8 cellular contexts compared by ENCODE assay signal in the genomic region with DNA sequence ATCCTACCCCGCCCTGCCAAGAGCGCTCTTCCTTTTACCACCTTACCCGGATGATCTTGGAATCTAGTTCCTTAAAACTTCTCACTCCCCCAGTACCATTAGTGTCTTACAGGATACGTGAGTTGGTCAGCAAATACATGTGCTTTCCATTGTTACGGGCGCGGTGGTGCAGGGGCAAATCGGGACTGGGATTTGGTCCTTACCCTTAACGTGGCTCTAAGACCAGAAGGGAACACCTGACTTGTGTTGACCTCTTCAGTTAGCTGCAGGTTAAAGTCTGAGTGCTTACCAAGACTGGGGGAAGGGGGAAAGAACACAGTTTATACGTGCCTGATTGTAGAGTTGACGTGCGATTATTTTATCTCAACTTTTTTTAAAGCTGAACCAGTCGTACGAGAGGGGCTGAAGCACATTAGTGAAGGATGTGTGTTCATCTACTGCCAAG. TPM values are rescaled to one million over a fixed set of nuclear protein-coding genes. Genes with fewer than 3 reads are reported as not detected.
DNase-seq lines count a peak whose midpoint lies in the region; ATAC-seq and TF ChIP-seq lines count a peak whose summit lies in the region.

No MANE protein-coding gene starts in this region.

- 0 out of 2 replicates have a peak, but pooled peaks cover under 1% of the 10 kb centered on the region for H3K9me1 ChIP-seq in IMR-90 (ENCODE audit: insufficient read depth, low read length)

- no peak for TF ChIP-seq EP300 in transverse colon (IDR thresholded peaks at IDR 0.05; ENCODE audit: low read depth)

- TF ChIP-seq CTCF in IMR-90 (conservative IDR thresholded peaks at IDR 0.05; ENCODE audit: low read depth, low read length) (no peak), adrenal gland (IDR thresholded peaks at IDR 0.05) (no peak), left lung (IDR thresholded peaks at IDR 0.05) (no peak), transverse colon (IDR thresholded peaks at IDR 0.05) (no peak)

- H3K36me3 Mint-ChIP-seq in CD4-positive, alpha-beta memory T cell: peaks cover 18 to 43% of the 10 kb centered on the region in 2 donors

- H3K79me1 ChIP-seq in IMR-90 (ENCODE audit: low read depth in 1 of 2, low read length in 2 of 2): peaks cover 9 to 69% of the 10 kb centered on the region in 2 experiments; a peak in 3 of 4 replicates

- POLR2A ChIA-PET in CD4-positive, alpha-beta memory T cell (lab: Charles Lee; ENCODE audit: partially characterized antibody): interaction anchor here (0.6 to 5.6 kb wide), 9 partner anchors 9 to 1606 kb away, joined by 3 to 78 read pairs (median 4); partner anchors contain the start of genes C17orf100, CTC1, MED31 and NUP88
- POLR2A ChIA-PET in IMR-90 (lab: Charles Lee; ENCODE audit: unreplicated experiment): interaction anchor here (0.5 kb wide), 1 partner anchor 87 kb away, joined by 5 read pairs; no protein-coding TSS in a partner anchor

- peak overlapping the region; percentile 100 for H2AFZ ChIP-seq in IMR-90 (replicated peaks; ENCODE audit: low read length, poor library complexity)

- peak in 2 of 5 donors; percentile 18 to 21 for DNase-seq in CD4-positive, alpha-beta memory T cell
- DNase-seq in IMR-90 (no peak), adrenal gland (no peak), left lung (no peak), transverse colon (no peak)
- no peak for DNase-seq in stimulated activated CD4-positive, alpha-beta T cell treated with anti-CD3 and anti-CD28 coated beads, Interleukin-2, amount 100 ng/mL, for 24 hours

- CTCF ChIA-PET in CD4-positive, alpha-beta memory T cell (lab: Charles Lee; ENCODE audit: partially characterized antibody): interaction anchor here (0.9 to 1.9 kb wide), 3 partner anchors 10 to 25 kb away, joined by 3 to 9 read pairs (median 3); partner anchors contain the start of genes C17orf100 and MED31
- CTCF ChIA-PET in IMR-90 (lab: Yijun Ruan, JAX): no interaction called here

- H3K9me3 ChIP-seq in CD4-positive, alpha-beta memory T cell (ENCODE audit: control insufficient read depth in 1 of 2, low read length in 2 of 2): no peaks in the 10 kb centered on the region
- H3K9me3 ChIP-seq in IMR-90 (ENCODE audit: control insufficient read depth, insufficient read depth, low read length) (no peaks in the 10 kb centered on the region), adrenal gland (replicated peaks in 1 of 3) (no peaks in the 10 kb centered on the region), left lung (no peaks in the 10 kb centered on the region), transverse colon (no peaks in the 10 kb centered on the region)

- TF ChIP-seq POLR2A in IMR-90 (IDR thresholded peaks at IDR 0.05; ENCODE audit: low read depth, low read length) (no peak), adrenal gland (IDR thresholded peaks at IDR 0.05) (no peak), transverse colon (IDR thresholded peaks at IDR 0.05) (no peak)

- H3K23ac ChIP-seq in IMR-90 (ENCODE audit: low read depth, low read length): peak overlapping the region; percentile 92

- peak overlapping the region; percentile 77 to 99; a peak in 3 of 4 replicates for H4K8ac ChIP-seq in IMR-90 (ENCODE audit: low read depth in 2 of 2, low read length in 2 of 2)

- H3K18ac ChIP-seq in IMR-90 (ENCODE audit: low read depth, low read length): no peak overlapping the region

- peak overlapping the region; percentile 54 for H4K91ac ChIP-seq in IMR-90 (ENCODE audit: insufficient read depth, low read depth, low read length)

- peak overlapping the region; percentile 72 for H3K56ac ChIP-seq in IMR-90 (ENCODE audit: extremely low read depth, insufficient read depth, low read length)

- H3K4me3 Mint-ChIP-seq in CD4-positive, alpha-beta memory T cell: peak overlapping the region; percentile 95 to 98 (median 96)

- H2AK5ac ChIP-seq in IMR-90 (ENCODE audit: low read depth, low read length): peak overlapping the region; percentile 91

- peak overlapping the region; percentile 96 to 99 (median 98) for H3K27ac Mint-ChIP-seq in CD4-positive, alpha-beta memory T cell

- peak overlapping the region; percentile 11; the same call in 1 of the 2 replicates for H2BK120ac ChIP-seq in IMR-90 (ENCODE audit: low read depth, low read length)

- no peak overlapping the region for H2BK15ac ChIP-seq in IMR-90 (ENCODE audit: low read depth, low read length)

- peak overlapping the region; percentile 79 for H2BK5ac ChIP-seq in IMR-90 (ENCODE audit: low read depth, low read length, poor library complexity, severe bottlenecking)

- H3K27me3 ChIP-seq in CD4-positive, alpha-beta memory T cell (ENCODE audit: insufficient read depth, low read length): no peaks in the 10 kb centered on the region
- no peaks in the 10 kb centered on the region for H3K27me3 ChIP-seq in IMR-90 (ENCODE audit: control insufficient read depth, insufficient read depth, low read length)
- no peaks in the 10 kb centered on the region for H3K27me3 ChIP-seq in adrenal gland
- H3K27me3 ChIP-seq in left lung: no peaks in the 10 kb centered on the region
- no peaks in the 10 kb centered on the region for H3K27me3 ChIP-seq in transverse colon

- H3K4me2 ChIP-seq in IMR-90 (ENCODE audit: low read depth, low read length): peak overlapping the region; percentile 99

- in situ Hi-C loops in IMR-90 (cut with MboI; ENCODE audit: low sequenced_read_pairs) (loop anchor here (10.0 kb wide), 1 partner anchor 167 kb away; no protein-coding TSS in a partner anchor), transverse colon (cut with MboI; ENCODE audit: low pct_ligation_motif_present in 1 of 4, low pct_unique_long_range_greater_than_20kb in 1 of 4, low sequenced_read_pairs in 3 of 4) (loop anchor here (25.0 kb wide), 2 partner anchors 179 to 371 kb away; partner anchors contain the start of genes BCL6B (in 1 of the 4) and RNASEK (in 1 of the 4))

- peaks cover 2% of the 10 kb centered on the region; the same call in 1 of the 2 replicates for H4K20me1 ChIP-seq in IMR-90 (ENCODE audit: insufficient read depth, low read length)

- H3K4me1 ChIP-seq in CD4-positive, alpha-beta memory T cell (ENCODE audit: insufficient read depth, low read length): peaks cover 40% of the 10 kb centered on the region
- H3K4me1 ChIP-seq in IMR-90 (ENCODE audit: control insufficient read depth, insufficient read depth, low read length) (peaks cover 9% of the 10 kb centered on the region), adrenal gland (replicated peaks in 1 of 2) (peaks cover 13 to 23% of the 10 kb centered on the region in 2 donors), left lung (peaks cover 4 to 30% of the 10 kb centered on the region in 2 donors), transverse colon (peaks cover 20 to 33% (median 27%) of the 10 kb centered on the region in 4 donors)

- dilution Hi-C loops in IMR-90 (cut with HindIII; ENCODE audit: low sequenced_read_pairs, unreplicated experiment): no loop called here

- H3K9ac ChIP-seq in IMR-90 (ENCODE audit: low read depth, low read length): peak overlapping the region; percentile 86

- no CpG with 5 or more reads among the region's 14 CpGs for WGBS in IMR-90 (ENCODE audit: extremely low coverage in 2 of 2, insufficient read length in 1 of 2), 2 experiments
- 4 to 5% (median 4%) methylated on average over 13 to 14 of the region's 14 CpGs for WGBS in adrenal gland, 4 donors
- 2 to 13% methylated on average over 4 to 14 of the region's 14 CpGs for WGBS in transverse colon (ENCODE audit: low coverage in 1 of 2), 2 donors

- H3K4me1 Mint-ChIP-seq in CD4-positive, alpha-beta memory T cell: peaks cover 20 to 72% (median 45%) of the 10 kb centered on the region in 4 donors

- ATAC-seq in IMR-90 (ENCODE audit: low read depth) (no peak), left lung (peak; percentile 56), HG02678 (IDR thresholded peaks at IDR 0.05; ENCODE audit: unreplicated experiment) (no peak), HG02852 (IDR thresholded peaks at IDR 0.05; ENCODE audit: unreplicated experiment) (no peak)

- no peaks in the 10 kb centered on the region for H3K9me3 Mint-ChIP-seq in CD4-positive, alpha-beta memory T cell

- intact Hi-C loops in CD4-positive, alpha-beta memory T cell (cut with micrococcal nuclease): loop anchor here (2.0 to 10.0 kb wide), 3 partner anchors 113 to 1057 kb away; partner anchors contain the start of genes NLRP1 and XAF1
- intact Hi-C loops in IMR-90 (cut with micrococcal nuclease): loop anchor here (5.0 kb wide), 1 partner anchor 199 kb away; the partner anchor contains the start of gene PIMREG
- intact Hi-C loops in adrenal gland (cut with DNase I): no loop called here
- intact Hi-C loops in left lung (cut with DNase I): no loop called here
- intact Hi-C loops in transverse colon (cut with DNase I; ENCODE audit: low total_unique reads): no loop called here

- peak overlapping the region; percentile 95 for H2AK9ac ChIP-seq in IMR-90 (replicated peaks; ENCODE audit: low read depth, low read length, poor library complexity)

- BruUV-seq in IMR-90 (replicated peaks; lab: Mats Ljungman, UMichigan): TSS peak; percentile 63

- peaks cover 12% of the 10 kb centered on the region for H3K36me3 ChIP-seq in CD4-positive, alpha-beta memory T cell (ENCODE audit: insufficient read depth, low read length)
- H3K36me3 ChIP-seq in IMR-90 (ENCODE audit: control insufficient read depth, insufficient read depth, low read length) (peaks cover 5% of the 10 kb centered on the region), adrenal gland (replicated peaks in 1 of 2) (peaks cover 0 to 21% of the 10 kb centered on the region in 2 donors), left lung (peaks cover 0 to 34% of the 10 kb centered on the region in 2 donors), transverse colon (peaks cover 0 to 5% (median 0%) of the 10 kb centered on the region in 4 donors)

- no peaks in the 10 kb centered on the region for H3K27me3 Mint-ChIP-seq in CD4-positive, alpha-beta memory T cell

- peak overlapping the region; percentile 74 to 94 for H3K4me3 ChIP-seq in CD4-positive, alpha-beta memory T cell (ENCODE audit: low read length in 2 of 2)
- H3K4me3 ChIP-seq in IMR-90 (ENCODE audit: insufficient read depth, low read depth, low read length) (peak overlapping the region; percentile 81), adrenal gland (peak overlapping the region; percentile 60 to 91 (median 86)), left lung (peak overlapping the region; percentile 77 to 85), transverse colon (peak overlapping the region; percentile 73 to 92 (median 78))

- H4K5ac ChIP-seq in IMR-90 (ENCODE audit: low read depth, low read length): peak overlapping the region; percentile 29; the same call in 1 of the 2 replicates

- peak overlapping the region; percentile 81 for H3K27ac ChIP-seq in CD4-positive, alpha-beta memory T cell (ENCODE audit: low read depth, low read length)
- H3K27ac ChIP-seq in IMR-90 (ENCODE audit: insufficient read depth, low read length) (peak overlapping the region; percentile 88), adrenal gland (peak overlapping the region in 4 of 5 donors; percentile 71 to 95 (median 75)), left lung (peak overlapping the region; percentile 83 to 90), transverse colon (peak overlapping the region; percentile 85 to 94 (median 92))

- peak overlapping the region; percentile 87 for H3K4ac ChIP-seq in IMR-90 (ENCODE audit: low read depth, low read length)

- no peak for TF ChIP-seq RAD21 in IMR-90 (IDR thresholded peaks at IDR 0.05; ENCODE audit: low read length)

- peak overlapping the region; percentile 89 for H3K14ac ChIP-seq in IMR-90 (replicated peaks; ENCODE audit: low read depth, low read length)

- H2BK20ac ChIP-seq in IMR-90 (ENCODE audit: low read depth, low read length): no peak overlapping the region

RNA-seq across cellular contexts. Expression of gene TXNDC17, which starts 0.5 kb away (rescaled TPM):
- 10 to 100 TPM; 17.0 to 27.1 TPM for total RNA-seq in CD4-positive, alpha-beta memory T cell
- polyA plus RNA-seq in CD4-positive, alpha-beta memory T cell: 100 to 1,000 TPM in 1 of 2 donors, 10 to 100 TPM in 1; 74.7 to 122 TPM
- total RNA-seq in IMR-90 (2012; rRNA removed): 45.0 and 174 TPM in 2 replicates
- polyA plus RNA-seq in IMR-90 (2012; rRNA removed): 494 and 518 TPM in 2 replicates
- polyA plus RNA-seq in IMR-90 (2012; cell fraction: cytosol; rRNA removed): 496 and 532 TPM in 2 replicates
- 127 and 204 TPM in 2 replicates for polyA plus RNA-seq in IMR-90 (2012; cell fraction: nucleus; rRNA removed; ENCODE audit: low replicate concordance)
- total RNA-seq in adrenal gland: 100 to 1,000 TPM in 5 of 8 donors, 10 to 100 TPM in 3; 64.6 to 224 (median 126) TPM
- polyA plus RNA-seq in adrenal gland: 100 to 1,000 TPM; 114 to 223 (median 122) TPM
- total RNA-seq in left lung: 100 to 1,000 TPM in 1 of 2 donors, 10 to 100 TPM in 1; 93.1 to 102 TPM
- 100 to 1,000 TPM in 3 of 4 donors, 10 to 100 TPM in 1; 60.2 to 439 (median 238) TPM for total RNA-seq in transverse colon

RNA-seq across cellular contexts. Expression of gene KIAA0753, which starts 0.9 kb away (rescaled TPM):
- total RNA-seq in CD4-positive, alpha-beta memory T cell: 10 to 100 TPM; 15.6 to 18.6 TPM
- polyA plus RNA-seq in CD4-positive, alpha-beta memory T cell: 1 to 10 TPM; 1.8 to 3.4 TPM
- total RNA-seq in IMR-90 (2012; rRNA removed) (17.6 and 18.3 TPM in 2 replicates), adrenal gland (10 to 100 TPM in 7 of 8 donors, 1 to 10 TPM in 1; 5.1 to 17.0 (median 13.1) TPM), left lung (10 to 100 TPM; 15.8 to 18.6 TPM), transverse colon (10 to 100 TPM in 3 of 4 donors, 1 to 10 TPM in 1; 9.8 to 41.1 (median 16.9) TPM)
- polyA plus RNA-seq in IMR-90 (2012; rRNA removed) (6.8 and 10.2 TPM in 2 replicates), adrenal gland (10 to 100 TPM in 2 of 3 donors, 1 to 10 TPM in 1; 8.4 to 13.3 (median 12.8) TPM)
- polyA plus RNA-seq in IMR-90 (2012; cell fraction: cytosol; rRNA removed): 1.7 and 3.5 TPM in 2 replicates
- 6.1 and 34.4 TPM in 2 replicates for polyA plus RNA-seq in IMR-90 (2012; cell fraction: nucleus; rRNA removed; ENCODE audit: low replicate concordance)

RNA-seq across cellular contexts. Expression of gene MED31, which starts 10.0 kb away (rescaled TPM):
- 10 to 100 TPM; 30.8 to 35.8 TPM for total RNA-seq in CD4-positive, alpha-beta memory T cell
- polyA plus RNA-seq in CD4-positive, alpha-beta memory T cell: 10 to 100 TPM; 25.6 to 44.7 TPM
- total RNA-seq in IMR-90 (2012; rRNA removed): 5.6 and 8.1 TPM in 2 replicates
- polyA plus RNA-seq in IMR-90 (2012; rRNA removed): 11.6 and 13.9 TPM in 2 replicates
- polyA plus RNA-seq in IMR-90 (2012; cell fraction: cytosol; rRNA removed): 2.4 and 9.5 TPM in 2 replicates
- polyA plus RNA-seq in IMR-90 (2012; cell fraction: nucleus; rRNA removed; ENCODE audit: low replicate concordance): 0.83 and 9.7 TPM in 2 replicates
- total RNA-seq in adrenal gland: 10 to 100 TPM in 6 of 8 donors, 1 to 10 TPM in 2; 8.0 to 30.7 (median 19.6) TPM
- 10 to 100 TPM; 17.5 to 57.3 (median 19.0) TPM for polyA plus RNA-seq in adrenal gland
- 10 to 100 TPM; 19.1 to 26.8 TPM for total RNA-seq in left lung
- 10 to 100 TPM in 1 of 4 donors, 1 to 10 TPM in 3; 1.2 to 36.3 (median 5.9) TPM for total RNA-seq in transverse colon

RNA-seq across cellular contexts. Expression of gene C17orf100, which starts 10.2 kb away (rescaled TPM):
- total RNA-seq in CD4-positive, alpha-beta memory T cell: 1 to 10 TPM; 4.0 to 4.3 TPM
- 1 to 10 TPM; 4.3 to 4.7 TPM for polyA plus RNA-seq in CD4-positive, alpha-beta memory T cell
- 0.18 and 0.28 TPM in 2 replicates for total RNA-seq in IMR-90 (2012; rRNA removed)
- 1.8 and 2.9 TPM in 2 replicates for polyA plus RNA-seq in IMR-90 (2012; rRNA removed)
- 1.8 and 2.8 TPM in 2 replicates for polyA plus RNA-seq in IMR-90 (2012; cell fraction: cytosol; rRNA removed)
- 1.4 and 1.8 TPM in 2 replicates for polyA plus RNA-seq in IMR-90 (2012; cell fraction: nucleus; rRNA removed; ENCODE audit: low replicate concordance)
- 1 to 10 TPM in 6 of 8 donors, under 1 TPM in 2; 0.87 to 2.8 (median 2.1) TPM for total RNA-seq in adrenal gland
- 1 to 10 TPM; 1.7 to 3.6 (median 2.9) TPM for polyA plus RNA-seq in adrenal gland
- 1 to 10 TPM; 1.3 to 2.2 TPM for total RNA-seq in left lung
- total RNA-seq in transverse colon: 1 to 10 TPM in 2 of 4 donors, not detected in 2; 1.4 to 1.7 TPM

Comparison
In these comparisons a context has a peak if more than half of its experiments do, and no peak if none do; other contexts are left out.
1. intact Hi-C loops: an anchor here in CD4-positive, alpha-beta memory T cell (2.0 to 10.0 kb wide) and IMR-90 (5.0 kb wide); none called in adrenal gland, left lung and transverse colon.